28 cellular contexts compared by ENCODE assay signal in the genomic region with DNA sequence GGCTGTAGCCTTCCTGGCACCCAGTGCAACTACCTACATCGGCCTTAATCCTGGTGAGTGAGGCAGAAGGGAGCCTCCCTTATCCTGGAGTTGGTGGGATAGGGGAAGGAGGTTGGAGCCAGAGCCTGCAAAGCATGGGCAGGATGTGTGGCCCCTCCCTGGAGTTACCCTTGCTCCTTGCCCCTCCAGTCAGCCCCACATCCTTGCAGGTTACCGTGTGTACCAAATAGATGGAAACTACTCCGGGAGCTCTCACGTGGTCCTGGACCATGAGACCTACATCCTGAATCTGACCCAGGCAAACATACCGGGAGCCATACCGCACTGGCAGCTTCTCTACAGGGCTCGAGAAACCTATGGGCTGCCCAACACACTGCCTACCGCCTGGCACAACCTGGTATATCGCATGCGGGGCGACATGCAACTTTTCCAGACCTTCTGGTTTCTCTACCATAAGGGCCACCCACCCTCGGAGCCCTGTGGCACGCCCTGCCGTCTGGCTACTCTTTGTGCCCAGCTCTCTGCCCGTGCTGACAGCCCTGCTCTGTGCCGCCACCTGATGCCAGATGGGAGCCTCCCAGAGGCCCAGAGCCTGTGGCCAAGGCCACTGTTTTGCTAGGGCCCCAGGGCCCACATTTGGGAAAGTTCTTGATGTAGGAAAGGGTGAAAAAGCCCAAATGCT. TPM values are rescaled to one million over a fixed set of nuclear protein-coding genes. Genes with fewer than 3 reads are reported as not detected.
DNase-seq lines count a peak whose midpoint lies in the region; ATAC-seq and TF ChIP-seq lines count a peak whose summit lies in the region.
"Had no signal": no experiment of that assay in that cellular context is flagged by ENCODE, and none has a peak within 500 bp of the region (broad histone marks: within the 10 kb centered on the region; RNA-seq: fewer than 3 reads in every experiment).

No MANE protein-coding gene starts in this region.

- H3K9me3 ChIP-seq in CD4-positive, CD25-positive, alpha-beta regulatory T cell (ENCODE audit: control insufficient read depth in 2 of 2, low read length in 2 of 2): no peaks in the 10 kb centered on the region
- H3K9me3 ChIP-seq in CD8-positive, alpha-beta T cell (ENCODE audit: low read length): no peaks in the 10 kb centered on the region
- H3K9me3 ChIP-seq in T-helper 17 cell (ENCODE audit: control insufficient read depth, low read length, poor library complexity, severe bottlenecking): no peaks in the 10 kb centered on the region
- H3K9me3 ChIP-seq: mucosa of descending colon, pancreas, testis had no signal

- no peaks in the 10 kb centered on the region for H3K27me3 ChIP-seq in CD4-positive, CD25-positive, alpha-beta regulatory T cell (ENCODE audit: control insufficient read depth, insufficient read depth, low read length)
- H3K27me3 ChIP-seq in CD8-positive, alpha-beta T cell (ENCODE audit: insufficient read depth, low read length): no peaks in the 10 kb centered on the region
- H3K27me3 ChIP-seq: pancreas, testis had no signal

- POLR2A ChIA-PET in CD8-positive, alpha-beta T cell (lab: Charles Lee): interaction anchor here (1.1 to 6.6 kb wide), 3 partner anchors 8 to 24 kb away, joined by 3 to 115 read pairs (median 6); no protein-coding TSS in a partner anchor
- POLR2A ChIA-PET in naive thymus-derived CD8-positive, alpha-beta T cell (lab: Charles Lee): interaction anchor here (1.6 to 13.1 kb wide), 5 partner anchors 9 to 88 kb away, joined by 3 to 358 read pairs (median 121); a partner anchor contains a TSS

- TF ChIP-seq CTCF in CD8-positive, alpha-beta T cell (IDR thresholded peaks at IDR 0.05): no peak

- H3K27ac Mint-ChIP-seq in CD4-positive, CD25-positive, alpha-beta regulatory T cell: peak overlapping the region in 2 of 3 donors; percentile 74 to 86
- H3K27ac Mint-ChIP-seq in CD8-positive, alpha-beta T cell: peak overlapping the region; percentile 98
- H3K27ac Mint-ChIP-seq in T-helper 17 cell: peak overlapping the region; percentile 84
- H3K27ac Mint-ChIP-seq in naive thymus-derived CD8-positive, alpha-beta T cell: peak overlapping the region; percentile 43 to 99 (median 84)
- H3K27ac Mint-ChIP-seq in natural killer cell treated with Interleukin-12 subunit alpha and Interleukin-12 subunit beta and Interleukin-15 and Interleukin-18, amount 100 ng/mL, for 72 hours: no peak overlapping the region
- H3K27ac Mint-ChIP-seq: activated B cell treated with CpG ODN at 0.5 μM for 24 hours, HFFc6 had no signal

- peaks cover 28% of the 10 kb centered on the region for H3K36me3 ChIP-seq in CD4-positive, CD25-positive, alpha-beta regulatory T cell (ENCODE audit: control insufficient read depth, insufficient read depth, low read length)
- peaks cover 26% of the 10 kb centered on the region for H3K36me3 ChIP-seq in CD8-positive, alpha-beta T cell (ENCODE audit: insufficient read depth, low read length)
- H3K36me3 ChIP-seq: pancreas had no signal

- peaks cover 33% of the 10 kb centered on the region for H3K36me3 Mint-ChIP-seq in CD4-positive, CD25-positive, alpha-beta regulatory T cell
- H3K36me3 Mint-ChIP-seq in CD8-positive, alpha-beta T cell: peaks cover 75% of the 10 kb centered on the region
- H3K36me3 Mint-ChIP-seq in T-helper 17 cell (ENCODE audit: low read depth): peaks cover 5% of the 10 kb centered on the region
- H3K36me3 Mint-ChIP-seq in naive thymus-derived CD8-positive, alpha-beta T cell: peaks cover 15 to 64% (median 28%) of the 10 kb centered on the region in 3 donors
- no peaks in the 10 kb centered on the region for H3K36me3 Mint-ChIP-seq in natural killer cell treated with Interleukin-12 subunit alpha and Interleukin-12 subunit beta and Interleukin-15 and Interleukin-18, amount 100 ng/mL, for 72 hours

- no peak for DNase-seq in CD4-positive, CD25-positive, alpha-beta regulatory T cell
- no peak for DNase-seq in CD8-positive, alpha-beta T cell
- DNase-seq in T-helper 17 cell (no peak), mesenteric fat pad (ENCODE audit: low spot score) (no peak)
- no peak for DNase-seq in naive thymus-derived CD8-positive, alpha-beta T cell
- no peak for DNase-seq in natural killer cell treated with Interleukin-12 subunit alpha and Interleukin-12 subunit beta and Interleukin-15 and Interleukin-18, amount 100 ng/mL, for 72 hours (ENCODE audit: low spot score)
- DNase-seq in activated CD8-positive, alpha-beta memory T cell treated with anti-CD3 and anti-CD28 coated beads, Interleukin-2, amount 50 U/mL, for 4 hours: no peak
- DNase-seq: activated B cell treated with CpG ODN at 0.5 μM for 24 hours; activated CD4-positive, alpha-beta T cell treated with anti-CD3 and anti-CD28 coated beads, Interleukin-2, amount 50 U/mL, for 48 hours; central memory CD4-positive, alpha-beta T cell; EL; HFFc6; immature natural killer cell; left colon; mucosa of descending colon; NCI-H1048; NCI-H187; NCI-H2171; NCI-H510A; T-helper 1 cell; testis had no signal

- peak overlapping the region in 3 of 4 donors; percentile 46 to 91 (median 68) for H3K4me3 Mint-ChIP-seq in CD4-positive, CD25-positive, alpha-beta regulatory T cell
- peak overlapping the region; percentile 9 for H3K4me3 Mint-ChIP-seq in CD8-positive, alpha-beta T cell
- no peak overlapping the region for H3K4me3 Mint-ChIP-seq in T-helper 17 cell
- H3K4me3 Mint-ChIP-seq in naive thymus-derived CD8-positive, alpha-beta T cell: peak overlapping the region in 8 of 10 donors; percentile 46 to 96 (median 93)
- no peak overlapping the region for H3K4me3 Mint-ChIP-seq in natural killer cell treated with Interleukin-12 subunit alpha and Interleukin-12 subunit beta and Interleukin-15 and Interleukin-18, amount 100 ng/mL, for 72 hours
- H3K4me3 Mint-ChIP-seq: activated B cell treated with CpG ODN at 0.5 μM for 24 hours; CD14-positive monocyte; HFFc6; immature natural killer cell; stimulated activated memory B cell treated with anti-CD40 and anti-IgM and Interleukin-4, amounts not matched to agents 10 μg/mL and 1 μg/mL and 100 μg/mL, for 72 hours had no signal

- no peak for ATAC-seq in CD4-positive, CD25-positive, alpha-beta regulatory T cell (ENCODE audit: low read depth in 2 of 2)
- no peak for ATAC-seq in CD8-positive, alpha-beta T cell
- ATAC-seq in T-helper 17 cell (no peak), GM18519 (IDR thresholded peaks at IDR 0.05; ENCODE audit: low FRiP score, unreplicated experiment) (no peak)
- no peak for ATAC-seq in naive thymus-derived CD8-positive, alpha-beta T cell
- ATAC-seq in natural killer cell treated with Interleukin-12 subunit alpha and Interleukin-12 subunit beta and Interleukin-15 and Interleukin-18, amount 100 ng/mL, for 72 hours: no peak
- ATAC-seq: K562; left colon; mucosa of descending colon; pancreas; stimulated activated memory B cell treated with anti-CD40 and anti-IgM and Interleukin-4, amounts not matched to agents 10 μg/mL and 1 μg/mL and 100 μg/mL, for 72 hours had no signal

- no peak overlapping the region for H3K4me3 ChIP-seq in CD4-positive, CD25-positive, alpha-beta regulatory T cell (ENCODE audit: low read depth, low read length)
- H3K4me3 ChIP-seq in CD8-positive, alpha-beta T cell (ENCODE audit: low read depth, low read length): no peak overlapping the region
- H3K4me3 ChIP-seq: K562, mucosa of descending colon, pancreas, testis had no signal

- H3K4me1 Mint-ChIP-seq in CD4-positive, CD25-positive, alpha-beta regulatory T cell: peaks cover 31 to 94% (median 45%) of the 10 kb centered on the region in 4 donors
- peaks cover 88% of the 10 kb centered on the region for H3K4me1 Mint-ChIP-seq in CD8-positive, alpha-beta T cell (ENCODE audit: low read depth)
- peaks cover 37% of the 10 kb centered on the region for H3K4me1 Mint-ChIP-seq in T-helper 17 cell
- peaks cover 55 to 95% (median 80%) of the 10 kb centered on the region in 4 donors for H3K4me1 Mint-ChIP-seq in naive thymus-derived CD8-positive, alpha-beta T cell
- H3K4me1 Mint-ChIP-seq in natural killer cell treated with Interleukin-12 subunit alpha and Interleukin-12 subunit beta and Interleukin-15 and Interleukin-18, amount 100 ng/mL, for 72 hours (ENCODE audit: low read depth in 2 of 2): peaks cover 24 to 31% of the 10 kb centered on the region in 2 donors

- H3K27ac ChIP-seq in CD4-positive, CD25-positive, alpha-beta regulatory T cell (ENCODE audit: insufficient read depth, low read length, poor library complexity, severe bottlenecking): no peak overlapping the region
- no peak overlapping the region for H3K27ac ChIP-seq in CD8-positive, alpha-beta T cell (ENCODE audit: low read depth, low read length)
- H3K27ac ChIP-seq: pancreas, testis had no signal

- CTCF ChIA-PET in CD8-positive, alpha-beta T cell (lab: Charles Lee): interaction anchor here (1.0 to 3.0 kb wide), 5 partner anchors 15 to 50 kb away, joined by 3 to 13 read pairs (median 3); a partner anchor contains a TSS

- H3K9me3 Mint-ChIP-seq in CD4-positive, CD25-positive, alpha-beta regulatory T cell: no peaks in the 10 kb centered on the region
- H3K9me3 Mint-ChIP-seq in CD8-positive, alpha-beta T cell: no peaks in the 10 kb centered on the region
- no peaks in the 10 kb centered on the region for H3K9me3 Mint-ChIP-seq in naive thymus-derived CD8-positive, alpha-beta T cell
- H3K9me3 Mint-ChIP-seq in natural killer cell treated with Interleukin-12 subunit alpha and Interleukin-12 subunit beta and Interleukin-15 and Interleukin-18, amount 100 ng/mL, for 72 hours: no peaks in the 10 kb centered on the region
- H3K9me3 Mint-ChIP-seq: activated B cell treated with CpG ODN at 0.5 μM for 24 hours; CD14-positive monocyte; HFFc6; immature natural killer cell; stimulated activated memory B cell treated with anti-CD40 and anti-IgM and Interleukin-4, amounts not matched to agents 10 μg/mL and 1 μg/mL and 100 μg/mL, for 72 hours had no signal

- H3K27me3 Mint-ChIP-seq in CD4-positive, CD25-positive, alpha-beta regulatory T cell: no peaks in the 10 kb centered on the region
- H3K27me3 Mint-ChIP-seq in CD8-positive, alpha-beta T cell (ENCODE audit: low read depth): no peaks in the 10 kb centered on the region
- no peaks in the 10 kb centered on the region for H3K27me3 Mint-ChIP-seq in T-helper 17 cell
- no peaks in the 10 kb centered on the region for H3K27me3 Mint-ChIP-seq in naive thymus-derived CD8-positive, alpha-beta T cell
- H3K27me3 Mint-ChIP-seq in natural killer cell treated with Interleukin-12 subunit alpha and Interleukin-12 subunit beta and Interleukin-15 and Interleukin-18, amount 100 ng/mL, for 72 hours: no peaks in the 10 kb centered on the region
- H3K27me3 Mint-ChIP-seq: activated B cell treated with CpG ODN at 0.5 μM for 24 hours; stimulated activated memory B cell treated with anti-CD40 and anti-IgM and Interleukin-4, amounts not matched to agents 10 μg/mL and 1 μg/mL and 100 μg/mL, for 72 hours had no signal

- intact Hi-C loops in CD8-positive, alpha-beta T cell (cut with DNase I, micrococcal nuclease): loop anchor here in 1 of 2 experiments (5.0 kb wide), 1 partner anchor 218 kb away; a partner anchor contains a TSS

- peaks cover 45% of the 10 kb centered on the region for H3K4me1 ChIP-seq in CD4-positive, CD25-positive, alpha-beta regulatory T cell (ENCODE audit: control insufficient read depth, insufficient read depth, low read length, poor library complexity, severe bottlenecking)
- H3K4me1 ChIP-seq in CD8-positive, alpha-beta T cell (ENCODE audit: insufficient read depth, low read length): peaks cover 70% of the 10 kb centered on the region

RNA-seq across cellular contexts. Expression of a gene that starts 3.9 kb away (rescaled TPM):
- 43.7 TPM for total RNA-seq in CD4-positive, CD25-positive, alpha-beta regulatory T cell
- polyA plus RNA-seq in CD4-positive, CD25-positive, alpha-beta regulatory T cell: 10 to 100 TPM; 11.4 to 15.7 (median 13.3) TPM
- total RNA-seq in CD8-positive, alpha-beta T cell: 10 to 100 TPM; 53.4 to 53.7 TPM
- 10 to 100 TPM; 25.3 to 32.9 TPM for total RNA-seq in T-helper 17 cell
- total RNA-seq in naive thymus-derived CD8-positive, alpha-beta T cell: 10 to 100 TPM; 54.8 to 62.0 TPM
- 10 to 100 TPM; 22.4 to 32.6 (median 31.7) TPM for polyA plus RNA-seq in naive thymus-derived CD8-positive, alpha-beta T cell
- total RNA-seq in mesenteric fat pad: 34.4 TPM
- 10 to 100 TPM; 26.4 to 29.1 TPM for total RNA-seq in natural killer cell treated with Interleukin-12 subunit alpha and Interleukin-12 subunit beta and Interleukin-15 and Interleukin-18, amount 100 ng/mL, for 72 hours

RNA-seq across cellular contexts. Expression of a gene that starts 24.8 kb away (rescaled TPM):
- 95.8 TPM for total RNA-seq in CD4-positive, CD25-positive, alpha-beta regulatory T cell
- polyA plus RNA-seq in CD4-positive, CD25-positive, alpha-beta regulatory T cell: 100 to 1,000 TPM in 3 of 4 donors, 10 to 100 TPM in 1; 89.0 to 134 (median 121) TPM
- total RNA-seq in CD8-positive, alpha-beta T cell: 100 to 1,000 TPM; 130 to 147 TPM
- 10 to 100 TPM; 60.0 to 63.3 TPM for total RNA-seq in T-helper 17 cell
- total RNA-seq in naive thymus-derived CD8-positive, alpha-beta T cell: 100 to 1,000 TPM; 135 to 141 TPM
- 100 to 1,000 TPM; 115 to 196 (median 146) TPM for polyA plus RNA-seq in naive thymus-derived CD8-positive, alpha-beta T cell
- 31.3 TPM for total RNA-seq in mesenteric fat pad
- 10 to 100 TPM; 25.5 to 27.5 TPM for total RNA-seq in natural killer cell treated with Interleukin-12 subunit alpha and Interleukin-12 subunit beta and Interleukin-15 and Interleukin-18, amount 100 ng/mL, for 72 hours

RNA-seq across cellular contexts. Expression of a gene that starts 46.7 kb away (rescaled TPM):
- 1.5 TPM for total RNA-seq in CD4-positive, CD25-positive, alpha-beta regulatory T cell
- polyA plus RNA-seq in CD4-positive, CD25-positive, alpha-beta regulatory T cell: not detected
- total RNA-seq in CD8-positive, alpha-beta T cell: under 1 TPM; 0.71 to 0.83 TPM
- total RNA-seq in T-helper 17 cell: under 1 TPM; 0.47 to 0.86 TPM
- 1 to 10 TPM; 1.6 to 1.7 TPM for total RNA-seq in naive thymus-derived CD8-positive, alpha-beta T cell
- polyA plus RNA-seq in naive thymus-derived CD8-positive, alpha-beta T cell: not detected
- 1.1 TPM for total RNA-seq in mesenteric fat pad
- under 1 TPM; 0.76 to 0.92 TPM for total RNA-seq in natural killer cell treated with Interleukin-12 subunit alpha and Interleukin-12 subunit beta and Interleukin-15 and Interleukin-18, amount 100 ng/mL, for 72 hours
- total RNA-seq: lung microvascular endothelial cell, SK-MEL-5 had no signal
- polyA plus RNA-seq: CD14-positive monocyte, immature natural killer cell had no signal

Comparison
In these comparisons a context has a peak if more than half of its experiments do, and no peak if none do; other contexts are left out.
1. H3K27ac Mint-ChIP-seq: peak in CD4-positive, CD25-positive, alpha-beta regulatory T cell (2 of 3), CD8-positive, alpha-beta T cell (single experiment), T-helper 17 cell (single experiment) and naive thymus-derived CD8-positive, alpha-beta T cell (10 of 10); none in natural killer cell treated with Interleukin-12 subunit alpha and Interleukin-12 subunit beta and Interleukin-15 and Interleukin-18, amount 100 ng/mL, for 72 hours (0 of 2).
2. H3K4me3 Mint-ChIP-seq: peak in CD4-positive, CD25-positive, alpha-beta regulatory T cell (3 of 4), CD8-positive, alpha-beta T cell (single experiment) and naive thymus-derived CD8-positive, alpha-beta T cell (8 of 10); none in T-helper 17 cell (single experiment) and natural killer cell treated with Interleukin-12 subunit alpha and Interleukin-12 subunit beta and Interleukin-15 and Interleukin-18, amount 100 ng/mL, for 72 hours (single experiment).